In genomic region chr14:24414732-24415420, GRCh38 we compare ENCODE assay signal across 24 cellular contexts. TPM values are rescaled to one million over a fixed set of nuclear protein-coding genes. Genes with fewer than 3 reads are reported as not detected.
DNase-seq lines count a peak whose midpoint lies in the region; ATAC-seq lines count a peak whose summit lies in the region.
"Had no signal": no experiment of that assay in that cellular context is flagged by ENCODE, and none has a peak within 500 bp of the region (broad histone marks: within the 10 kb centered on the region; RNA-seq: fewer than 3 reads in every experiment).

No MANE protein-coding gene starts in this region.

- H3K4me1 Mint-ChIP-seq in stimulated activated naive CD8-positive, alpha-beta T cell treated with anti-CD3 and anti-CD28 coated beads, Interleukin-15, amount 100 ng/mL, for 72 hours: no peaks in the 10 kb centered on the region
- no peaks in the 10 kb centered on the region for H3K4me1 Mint-ChIP-seq in stimulated activated memory B cell treated with anti-CD40 and anti-IgM and Interleukin-4, amounts not matched to agents 10 μg/mL and 1 μg/mL and 100 μg/mL, for 72 hours
- H3K4me1 Mint-ChIP-seq: CD14-positive monocyte; CD8-positive, alpha-beta memory T cell had no signal

- no peaks in the 10 kb centered on the region for H3K9me3 Mint-ChIP-seq in stimulated activated naive CD8-positive, alpha-beta T cell treated with anti-CD3 and anti-CD28 coated beads, Interleukin-15, amount 100 ng/mL, for 72 hours
- H3K9me3 Mint-ChIP-seq in stimulated activated memory B cell treated with anti-CD40 and anti-IgM and Interleukin-4, amounts not matched to agents 10 μg/mL and 1 μg/mL and 100 μg/mL, for 72 hours: no peaks in the 10 kb centered on the region
- H3K9me3 Mint-ChIP-seq: CD14-positive monocyte; CD4-positive, alpha-beta T cell; CD8-positive, alpha-beta memory T cell; H9; HFFc6 had no signal

- ATAC-seq in stimulated activated naive CD8-positive, alpha-beta T cell treated with anti-CD3 and anti-CD28 coated beads, Interleukin-15, amount 100 ng/mL, for 72 hours: peak; percentile 13
- ATAC-seq in stimulated activated naive CD8-positive, alpha-beta T cell treated with anti-CD3 and anti-CD28 coated beads, Interleukin-15, Interleukin-2, amounts not matched to agents 100 U/mL and 50 U/mL, for 24 hours: no peak
- peak; percentile 44 for ATAC-seq in stimulated activated memory B cell treated with anti-CD40 and anti-IgM and Interleukin-4, amounts not matched to agents 10 μg/mL and 1 μg/mL and 100 μg/mL, for 72 hours
- ATAC-seq: A549, GM12878, GM23338, HCT116 had no signal

- no peak overlapping the region for H3K4me3 Mint-ChIP-seq in stimulated activated naive CD8-positive, alpha-beta T cell treated with anti-CD3 and anti-CD28 coated beads, Interleukin-15, amount 100 ng/mL, for 72 hours
- H3K4me3 Mint-ChIP-seq in stimulated activated memory B cell treated with anti-CD40 and anti-IgM and Interleukin-4, amounts not matched to agents 10 μg/mL and 1 μg/mL and 100 μg/mL, for 72 hours: no peak overlapping the region
- H3K4me3 Mint-ChIP-seq: CD14-positive monocyte; CD4-positive, alpha-beta T cell; GM23338; H9; HFFc6 had no signal

- no peaks in the 10 kb centered on the region for H3K36me3 Mint-ChIP-seq in stimulated activated memory B cell treated with anti-CD40 and anti-IgM and Interleukin-4, amounts not matched to agents 10 μg/mL and 1 μg/mL and 100 μg/mL, for 72 hours
- H3K36me3 Mint-ChIP-seq: CD14-positive monocyte; CD8-positive, alpha-beta memory T cell had no signal

- peaks cover 11% of the 10 kb centered on the region for H3K27me3 Mint-ChIP-seq in stimulated activated naive CD8-positive, alpha-beta T cell treated with anti-CD3 and anti-CD28 coated beads, Interleukin-15, amount 100 ng/mL, for 72 hours
- H3K27me3 Mint-ChIP-seq in stimulated activated memory B cell treated with anti-CD40 and anti-IgM and Interleukin-4, amounts not matched to agents 10 μg/mL and 1 μg/mL and 100 μg/mL, for 72 hours: peaks cover 52% of the 10 kb centered on the region

- DNase-seq in stimulated activated naive CD8-positive, alpha-beta T cell treated with anti-CD3 and anti-CD28 coated beads, Interleukin-15, amount 100 ng/mL, for 72 hours: no peak
- no peak for DNase-seq in stimulated activated naive CD8-positive, alpha-beta T cell treated with anti-CD3 and anti-CD28 coated beads, Interleukin-15, Interleukin-2, amounts not matched to agents 100 U/mL and 50 U/mL, for 24 hours
- DNase-seq in mesenteric fat pad (ENCODE audit: low spot score): peak; percentile 83
- DNase-seq in stimulated activated CD8-positive, alpha-beta memory T cell treated with anti-CD3 and anti-CD28 coated beads, Interleukin-4, amount 100 ng/mL, for 48 hours: no peak
- DNase-seq in Kasumi-1 (lab: John Stamatoyannopoulos, UW): no peak
- DNase-seq in NCI-H146 (lab: John Stamatoyannopoulos, UW): no peak
- DNase-seq: 8988T; ACHN; AML-193; BE2C; CD4-positive, alpha-beta T cell; CD8-positive, alpha-beta memory T cell; DMS 273 treated with DMSO at 0.1 percent for 48 hours; DMS79; EL; GDM1; H9; HFFc6 had no signal

- peak overlapping the region in 1 of 2 donors; percentile 68 for H3K27ac Mint-ChIP-seq in stimulated activated naive CD8-positive, alpha-beta T cell treated with anti-CD3 and anti-CD28 coated beads, Interleukin-15, amount 100 ng/mL, for 72 hours
- no peak overlapping the region for H3K27ac Mint-ChIP-seq in stimulated activated memory B cell treated with anti-CD40 and anti-IgM and Interleukin-4, amounts not matched to agents 10 μg/mL and 1 μg/mL and 100 μg/mL, for 72 hours
- H3K27ac Mint-ChIP-seq: CD4-positive, alpha-beta T cell; CD8-positive, alpha-beta memory T cell; GM23338; H9; HFFc6 had no signal

RNA-seq across cellular contexts. Expression of gene CBLN3, which starts 14.6 kb away (rescaled TPM):
- 5.0 TPM for total RNA-seq in mesenteric fat pad

RNA-seq across cellular contexts. Expression of gene KHNYN, which starts 14.9 kb away (rescaled TPM):
- total RNA-seq in mesenteric fat pad: 41.4 TPM

RNA-seq across cellular contexts. Expression of gene NYNRIN, which starts 16.1 kb away (rescaled TPM):
- 11.7 TPM for total RNA-seq in mesenteric fat pad

RNA-seq across cellular contexts. Expression of gene SDR39U1, which starts 27.7 kb away (rescaled TPM):
- 50.1 TPM for total RNA-seq in mesenteric fat pad

RNA-seq across cellular contexts. Expression of gene NFATC4, which starts 46.9 kb away (rescaled TPM):
- 41.3 TPM for total RNA-seq in mesenteric fat pad
- total RNA-seq: CD4-positive, alpha-beta T cell had no signal
